Comparison of ENCODE assay signal across 25 cellular contexts in genomic region chr17:78640700-78641099, GRCh38.
"Had no signal": no experiment of that assay in that cellular context is flagged by ENCODE, and none has a peak within 500 bp of the region (broad histone marks: within the 10 kb centered on the region; RNA-seq: fewer than 3 reads in every experiment).

No MANE protein-coding gene starts in this region.

- H3K9me3 Mint-ChIP-seq: memory B cell; natural killer cell; stimulated activated naive B cell treated with anti-CD40 and anti-IgM and Interleukin-4, amounts not matched to agents 10 μg/mL and 1 μg/mL and 100 μg/mL, for 72 hours; stimulated activated naive CD8-positive, alpha-beta T cell treated with anti-CD3 and anti-CD28 coated beads, Interleukin-15, Interleukin-2, amounts not matched to agents 100 ng/mL and 50 ng/mL, for 24 hours had no signal

- H3K36me3 ChIP-seq: colonic mucosa, esophagus muscularis mucosa, gastroesophageal sphincter, heart left ventricle, neutrophil, pancreas, right atrium auricular region, suprapubic skin, transverse colon, vagina had no signal

- H3K4me2 ChIP-seq: hepatocyte had no signal

- H3K27ac Mint-ChIP-seq: memory B cell; natural killer cell; stimulated activated naive B cell treated with anti-CD40 and anti-IgM and Interleukin-4, amounts not matched to agents 10 μg/mL and 1 μg/mL and 100 μg/mL, for 72 hours; stimulated activated naive CD8-positive, alpha-beta T cell treated with anti-CD3 and anti-CD28 coated beads, Interleukin-15, Interleukin-2, amounts not matched to agents 100 ng/mL and 50 ng/mL, for 24 hours had no signal

- H3K4me1 ChIP-seq: colonic mucosa, foreskin keratinocyte, gastroesophageal sphincter, pancreas, suprapubic skin, transverse colon, vagina had no signal

- H3K36me3 Mint-ChIP-seq: memory B cell, natural killer cell had no signal

- H3K4me3 Mint-ChIP-seq: memory B cell; natural killer cell; stimulated activated naive B cell treated with anti-CD40 and anti-IgM and Interleukin-4, amounts not matched to agents 10 μg/mL and 1 μg/mL and 100 μg/mL, for 72 hours; stimulated activated naive CD8-positive, alpha-beta T cell treated with anti-CD3 and anti-CD28 coated beads, Interleukin-15, Interleukin-2, amounts not matched to agents 100 ng/mL and 50 ng/mL, for 24 hours had no signal

- H3K27me3 Mint-ChIP-seq: memory B cell had no signal

- H3K4me3 ChIP-seq: colonic mucosa, esophagus muscularis mucosa, gastroesophageal sphincter, heart left ventricle, hepatocyte, lung, pancreas, right atrium auricular region, skin epidermis, suprapubic skin, transverse colon, vagina had no signal

- DNase-seq: colonic mucosa; dermis blood vessel endothelial cell; effector memory CD4-positive, alpha-beta T cell; foreskin keratinocyte; kidney; natural killer cell; stimulated activated CD4-positive, alpha-beta T cell treated with anti-CD3 and anti-CD28 coated beads, Interleukin-15, amount 100 ng/mL, for 24 hours; stimulated activated CD4-positive, alpha-beta T cell treated with anti-CD3 and anti-CD28 coated beads, Interleukin-2, amount 100 ng/mL, for 48 hours; stimulated activated naive B cell treated with anti-CD40 and anti-IgM and Interleukin-4, amounts not matched to agents 10 μg/mL and 1 μg/mL and 100 μg/mL, for 72 hours; transverse colon had no signal

- H3K9me3 ChIP-seq: colonic mucosa, esophagus muscularis mucosa, gastroesophageal sphincter, heart left ventricle, neutrophil, pancreas, right atrium auricular region, suprapubic skin, transverse colon, vagina had no signal

- H3K27ac ChIP-seq: colonic mucosa, esophagus muscularis mucosa, foreskin keratinocyte, gastroesophageal sphincter, hepatocyte, neutrophil, pancreas, right atrium auricular region, skin epidermis, suprapubic skin, transverse colon, vagina had no signal

- H3K27me3 ChIP-seq: colonic mucosa, esophagus muscularis mucosa, foreskin keratinocyte, gastroesophageal sphincter, hepatocyte, pancreas, right atrium auricular region, transverse colon, vagina had no signal

- H2AFZ ChIP-seq: hepatocyte had no signal

- FAIRE-seq: endothelial cell of umbilical vein, kidney, pancreas had no signal

- ATAC-seq: foreskin keratinocyte; gastroesophageal sphincter; heart left ventricle; left lobe of liver; natural killer cell; pancreas; stimulated activated naive B cell treated with anti-CD40 and anti-IgM and Interleukin-4, amounts not matched to agents 10 μg/mL and 1 μg/mL and 100 μg/mL, for 72 hours had no signal

- H3K79me2 ChIP-seq: hepatocyte had no signal
